Comparison of ENCODE assay signal across 9 cellular contexts in genomic region chr6:32825966-32826365, GRCh38. TPM values are rescaled to one million over a fixed set of nuclear protein-coding genes. Genes with fewer than 3 reads are reported as not detected.
A peak's percentile ranks its signal among the peaks of the same experiment; 100 is the strongest.
DNase-seq lines count a peak whose midpoint lies in the region; ATAC-seq, FAIRE-seq and TF ChIP-seq lines count a peak whose summit lies in the region.
"Had no signal": no experiment of that assay in that cellular context is flagged by ENCODE, and none has a peak within 500 bp of the region (broad histone marks: within the 10 kb centered on the region; RNA-seq: fewer than 3 reads in every experiment).

No MANE protein-coding gene starts in this region.

- no peak for TF ChIP-seq POLR2A in GM12891 (IDR thresholded peaks at IDR 0.05; ENCODE audit: low read depth, low read length)

- FAIRE-seq in GM12891 (lab: Jason Lieb, UNC), result no peak

- ATAC-seq in GM19035 (IDR thresholded peaks at IDR 0.05; ENCODE audit: unreplicated experiment), result no peak

- CTCF ChIA-PET in AG04450 (lab: Charles Lee), result interaction anchor here (0.6 to 10.3 kb wide), 9 partner anchors 13 to 159 kb away, joined by 3 to 103 read pairs (median 5); partner anchors contain the start of genes PSMB9, TAP1 and TAP2
- CTCF ChIA-PET in CD8-positive, alpha-beta memory T cell (lab: Charles Lee), result interaction anchor here (1.4 to 1.9 kb wide), 2 partner anchors 12 to 42 kb away, joined by 6 to 7 read pairs; partner anchors contain the start of gene TAP2

- peak overlapping the region in 4 of 8 donors; percentile 3 to 25 (median 22) for H3K27ac Mint-ChIP-seq in CD8-positive, alpha-beta memory T cell

- H3K27me3 Mint-ChIP-seq in CD8-positive, alpha-beta memory T cell, result no peaks in the 10 kb centered on the region

- DNase-seq in AG04450 (ENCODE audit: low read depth, low spot score), result no peak
- peak; percentile 19 for DNase-seq in H4 (ENCODE audit: low spot score)
- DNase-seq in astrocyte of the spinal cord (ENCODE audit: low read depth, low spot score), result peak; percentile 29
- DNase-seq in left kidney (ENCODE audit: low read depth, low spot score), result peak; percentile 45
- no peak for DNase-seq in CD8-positive, alpha-beta memory T cell
- DNase-seq in GM12891 (ENCODE audit: insufficient read length, low spot score), result no peak
- no peak for DNase-seq in activated effector memory CD4-positive, alpha-beta T cell treated with anti-CD3 and anti-CD28 coated beads, Interleukin-2, amount 50 U/mL, for 16 hours

- no peak overlapping the region for H3K4me3 Mint-ChIP-seq in CD8-positive, alpha-beta memory T cell

- H3K4me3 ChIP-seq in AG04450 (ENCODE audit: low read depth, low read length) (no peak overlapping the region), astrocyte of the spinal cord (ENCODE audit: low read depth, low read length) (no peak overlapping the region)
- no peak overlapping the region for H3K4me3 ChIP-seq in CD8-positive, alpha-beta memory T cell (ENCODE audit: low read length)

- H3K4me1 Mint-ChIP-seq in CD8-positive, alpha-beta memory T cell, result peaks cover 0 to 5% (median 3%) of the 10 kb centered on the region in 3 donors

- no peaks in the 10 kb centered on the region for H3K9me3 Mint-ChIP-seq in CD8-positive, alpha-beta memory T cell

- H3K36me3 ChIP-seq in CD8-positive, alpha-beta memory T cell (ENCODE audit: insufficient read depth, low read length), result peaks cover 24% of the 10 kb centered on the region

- in situ Hi-C loops in astrocyte of the spinal cord (cut with HindIII; ENCODE audit: low sequenced_read_pairs), result no loop called here

- H3K4me1 ChIP-seq in CD8-positive, alpha-beta memory T cell (ENCODE audit: insufficient read depth, low read length), result no peaks in the 10 kb centered on the region

- H3K36me3 Mint-ChIP-seq in CD8-positive, alpha-beta memory T cell, result peaks cover 0 to 39% (median 10%) of the 10 kb centered on the region in 3 donors

- no peaks in the 10 kb centered on the region for H3K27me3 ChIP-seq in AG04450 (ENCODE audit: control insufficient read depth, insufficient read depth, low read length)
- H3K27me3 ChIP-seq in CD8-positive, alpha-beta memory T cell (ENCODE audit: insufficient read depth, low read length, poor library complexity, severe bottlenecking), result no peaks in the 10 kb centered on the region
- H3K27me3 ChIP-seq: neutrophil had no signal

- POLR2A ChIA-PET in AG04450 (lab: Yijun Ruan, JAX), result interaction anchor here (0.8 to 1.5 kb wide), 2 partner anchors 12 to 146 kb away, joined by 3 to 5 read pairs; partner anchors contain the start of gene TAP2
- POLR2A ChIA-PET in CD8-positive, alpha-beta memory T cell (lab: Charles Lee), result no interaction called here

- peak; percentile 52 for TF ChIP-seq CTCF in AG04450 (IDR thresholded peaks at IDR 0.05; ENCODE audit: low read depth, low read length)
- TF ChIP-seq CTCF in astrocyte of the spinal cord (IDR thresholded peaks at IDR 0.05; ENCODE audit: low read depth, low read length), result peak; percentile 39

- no peak overlapping the region for H3K27ac ChIP-seq in AG04450 (ENCODE audit: low read depth, low read length)
- H3K27ac ChIP-seq in CD8-positive, alpha-beta memory T cell (ENCODE audit: low read depth, low read length), result no peak overlapping the region
- H3K27ac ChIP-seq: neutrophil had no signal

- no peaks in the 10 kb centered on the region for H3K9me3 ChIP-seq in AG04450 (ENCODE audit: control insufficient read depth, insufficient read depth, low read length)
- H3K9me3 ChIP-seq in CD8-positive, alpha-beta memory T cell (ENCODE audit: low read length), result no peaks in the 10 kb centered on the region
- H3K9me3 ChIP-seq: neutrophil had no signal

TF ChIP-seq in GM12891, 5 proteins besides CTCF, POLR2A, EP300 and RAD21:
- TF ChIP-seq PAX5 (IDR thresholded peaks at IDR 0.05; ENCODE audit: insufficient read depth, low read length, severe bottlenecking) (no peak), SPI1 (IDR thresholded peaks at IDR 0.05; ENCODE audit: low read depth, low read length) (no peak), TAF1 (IDR thresholded peaks at IDR 0.05; ENCODE audit: low read depth, low read length) (no peak), POLR2AphosphoS5 (IDR thresholded peaks at IDR 0.05; ENCODE audit: low read depth, low read length) (no peak), POU2F2 (IDR thresholded peaks at IDR 0.05; ENCODE audit: low read depth, low read length) (no peak)

RNA-seq across cellular contexts. Expression of gene HLA-DOB, which starts 9.2 kb away (rescaled TPM):
- polyA plus RNA-seq in AG04450 (2011; rRNA removed), result not detected in 2 replicates
- polyA minus RNA-seq in AG04450 (2011; rRNA and poly(A)+ RNA removed), result not detected in 2 replicates
- total RNA-seq in H4 (2014; rRNA removed; shearing (Covaris generic)), result not detected in 2 replicates
- total RNA-seq in CD8-positive, alpha-beta memory T cell, result under 1 TPM; 0.77 to 0.97 TPM
- polyA plus RNA-seq in CD8-positive, alpha-beta memory T cell, result 0.62 TPM
- polyA plus RNA-seq in GM12891 (2012; ENCODE audit: low read depth, missing spikeins), result 74.3 TPM

RNA-seq across cellular contexts. Expression of gene TAP2, which starts 12.6 kb away (rescaled TPM):
- 15.3 and 15.4 TPM in 2 replicates for polyA plus RNA-seq in AG04450 (2011; rRNA removed)
- polyA minus RNA-seq in AG04450 (2011; rRNA and poly(A)+ RNA removed), result 39.9 and 55.3 TPM in 2 replicates
- total RNA-seq in H4 (2014; rRNA removed; shearing (Covaris generic)), result 27.4 and 29.8 TPM in 2 replicates
- 100 to 1,000 TPM; 221 to 228 TPM for total RNA-seq in CD8-positive, alpha-beta memory T cell
- 35.8 TPM for polyA plus RNA-seq in CD8-positive, alpha-beta memory T cell
- 43.1 TPM for polyA plus RNA-seq in GM12891 (2012; ENCODE audit: low read depth, missing spikeins)

RNA-seq across cellular contexts. Expression of gene PSMB8, which starts 17.9 kb away (rescaled TPM):
- polyA plus RNA-seq in AG04450 (2011; rRNA removed), result 62.0 and 70.0 TPM in 2 replicates
- 25.3 and 28.0 TPM in 2 replicates for polyA minus RNA-seq in AG04450 (2011; rRNA and poly(A)+ RNA removed)
- 210 and 212 TPM in 2 replicates for total RNA-seq in H4 (2014; rRNA removed; shearing (Covaris generic))
- 100 to 1,000 TPM; 311 to 326 TPM for total RNA-seq in CD8-positive, alpha-beta memory T cell
- polyA plus RNA-seq in CD8-positive, alpha-beta memory T cell, result 422 TPM
- 241 TPM for polyA plus RNA-seq in GM12891 (2012; ENCODE audit: low read depth, missing spikeins)

RNA-seq across cellular contexts. Expression of gene TAP1, which starts 27.5 kb away (rescaled TPM):
- 38.6 and 43.6 TPM in 2 replicates for polyA plus RNA-seq in AG04450 (2011; rRNA removed)
- polyA minus RNA-seq in AG04450 (2011; rRNA and poly(A)+ RNA removed), result 36.4 and 45.8 TPM in 2 replicates
- 60.9 and 66.1 TPM in 2 replicates for total RNA-seq in H4 (2014; rRNA removed; shearing (Covaris generic))
- 100 to 1,000 TPM; 394 to 407 TPM for total RNA-seq in CD8-positive, alpha-beta memory T cell
- 396 TPM for polyA plus RNA-seq in CD8-positive, alpha-beta memory T cell
- 128 TPM for polyA plus RNA-seq in GM12891 (2012; ENCODE audit: low read depth, missing spikeins)

RNA-seq across cellular contexts. Expression of gene PSMB9, which starts 28.0 kb away (rescaled TPM):
- 34.8 and 38.4 TPM in 2 replicates for polyA plus RNA-seq in AG04450 (2011; rRNA removed)
- polyA minus RNA-seq in AG04450 (2011; rRNA and poly(A)+ RNA removed), result 16.8 and 20.6 TPM in 2 replicates
- 120 and 150 TPM in 2 replicates for total RNA-seq in H4 (2014; rRNA removed; shearing (Covaris generic))
- 100 to 1,000 TPM; 245 to 255 TPM for total RNA-seq in CD8-positive, alpha-beta memory T cell
- 597 TPM for polyA plus RNA-seq in CD8-positive, alpha-beta memory T cell
- 292 TPM for polyA plus RNA-seq in GM12891 (2012; ENCODE audit: low read depth, missing spikeins)

Comparison
In these comparisons a context has a peak if more than half of its experiments do, and no peak if none do; other contexts are left out.
1. DNase-seq: peak in H4 (single experiment), astrocyte of the spinal cord (single experiment) and left kidney (single experiment); none in AG04450 (single experiment), CD8-positive, alpha-beta memory T cell (0 of 5), GM12891 (single experiment) and activated effector memory CD4-positive, alpha-beta T cell treated with anti-CD3 and anti-CD28 coated beads, Interleukin-2, amount 50 U/mL, for 16 hours (single experiment).